1 cellular context compared by ENCODE assay signal in genomic region chr3:4723921-4724698, GRCh38.
A peak's percentile ranks its signal among the peaks of the same experiment; 100 is the strongest.
TF ChIP-seq lines count a peak whose summit lies in the region.

No MANE protein-coding gene starts in this region.

TF ChIP-seq in HepG2, 621 proteins besides CTCF, POLR2A, EP300 and RAD21 (continued from another document and continues in another):
- TF ChIP-seq, protein P1, sequence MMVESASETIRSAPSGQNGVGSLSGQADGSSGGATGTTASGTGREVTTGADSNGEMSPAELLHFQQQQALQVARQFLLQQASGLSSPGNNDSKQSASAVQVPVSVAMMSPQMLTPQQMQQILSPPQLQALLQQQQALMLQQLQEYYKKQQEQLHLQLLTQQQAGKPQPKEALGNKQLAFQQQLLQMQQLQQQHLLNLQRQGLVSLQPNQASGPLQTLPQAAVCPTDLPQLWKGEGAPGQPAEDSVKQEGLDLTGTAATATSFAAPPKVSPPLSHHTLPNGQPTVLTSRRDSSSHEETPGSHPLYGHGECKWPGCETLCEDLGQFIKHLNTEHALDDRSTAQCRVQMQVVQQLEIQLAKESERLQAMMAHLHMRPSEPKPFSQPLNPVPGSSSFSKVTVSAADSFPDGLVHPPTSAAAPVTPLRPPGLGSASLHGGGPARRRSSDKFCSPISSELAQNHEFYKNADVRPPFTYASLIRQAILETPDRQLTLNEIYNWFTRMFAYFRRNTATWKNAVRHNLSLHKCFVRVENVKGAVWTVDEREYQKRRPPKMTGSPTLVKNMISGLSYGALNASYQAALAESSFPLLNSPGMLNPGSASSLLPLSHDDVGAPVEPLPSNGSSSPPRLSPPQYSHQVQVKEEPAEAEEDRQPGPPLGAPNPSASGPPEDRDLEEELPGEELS (CRISPR knock-in tag; IDR thresholded peaks at IDR 0.05): peak; percentile 30; the same call in 1 of the 2 replicates
- TF ChIP-seq GTF3A (CRISPR knock-in tag; conservative IDR thresholded peaks at IDR 0.05): no peak
- no peak for TF ChIP-seq SOX6 (IDR thresholded peaks at IDR 0.05)
- peak; percentile 50; the same call in 1 of the 2 replicates for TF ChIP-seq SOX6 (CRISPR knock-in tag; IDR thresholded peaks at IDR 0.05)
- peak; percentile 34; the same call in 1 of the 2 replicates for TF ChIP-seq NCOA2 (CRISPR knock-in tag; IDR thresholded peaks at IDR 0.05)
- no peak for TF ChIP-seq ZNF337 (CRISPR knock-in tag; IDR thresholded peaks at IDR 0.05; ENCODE audit: borderline replicate concordance, low read depth)
- no peak for TF ChIP-seq DNMT1 (CRISPR knock-in tag; IDR thresholded peaks at IDR 0.05)
- peak; percentile 66; the same call in 1 of the 2 replicates for TF ChIP-seq ZSCAN21 (CRISPR knock-in tag; IDR thresholded peaks at IDR 0.05; ENCODE audit: borderline replicate concordance)
- no peak for TF ChIP-seq ZNF24 (IDR thresholded peaks at IDR 0.05)
- TF ChIP-seq ZNF142 (CRISPR knock-in tag; IDR thresholded peaks at IDR 0.05): no peak
- peak; percentile 64 for TF ChIP-seq NR2F6 (IDR thresholded peaks at IDR 0.05)
- TF ChIP-seq NR2F6 (CRISPR knock-in tag; IDR thresholded peaks at IDR 0.05): peak; percentile 90
- peak; percentile 27; the same call in 1 of the 2 replicates for TF ChIP-seq STAG1 (CRISPR knock-in tag; IDR thresholded peaks at IDR 0.05)
- no peak for TF ChIP-seq ZBTB7B (CRISPR knock-in tag; IDR thresholded peaks at IDR 0.05)
- no peak for TF ChIP-seq RFXAP (CRISPR knock-in tag; IDR thresholded peaks at IDR 0.05; ENCODE audit: borderline replicate concordance)
- TF ChIP-seq ZFP1 (CRISPR knock-in tag; IDR thresholded peaks at IDR 0.05): no peak
- TF ChIP-seq ZNF607 (CRISPR knock-in tag; IDR thresholded peaks at IDR 0.05; ENCODE audit: borderline replicate concordance): no peak
- TF ChIP-seq ZKSCAN1 (IDR thresholded peaks at IDR 0.05; ENCODE audit: low read length): no peak
- TF ChIP-seq NONO (IDR thresholded peaks at IDR 0.05): no peak
- TF ChIP-seq NONO (CRISPR knock-in tag; conservative IDR thresholded peaks at IDR 0.05): no peak
- peak; percentile 81 for TF ChIP-seq MED1 (CRISPR knock-in tag; IDR thresholded peaks at IDR 0.05)
- no peak for TF ChIP-seq TMF1 (CRISPR knock-in tag; IDR thresholded peaks at IDR 0.05; ENCODE audit: low read depth)
- TF ChIP-seq RARG (CRISPR knock-in tag; IDR thresholded peaks at IDR 0.05; ENCODE audit: low read depth): no peak
- TF ChIP-seq XBP1 (CRISPR knock-in tag; IDR thresholded peaks at IDR 0.05): no peak
- TF ChIP-seq GATAD1 (CRISPR knock-in tag; IDR thresholded peaks at IDR 0.05): no peak
- TF ChIP-seq GRHL1 (CRISPR knock-in tag; conservative IDR thresholded peaks at IDR 0.05): no peak
- no peak for TF ChIP-seq CBFB (CRISPR knock-in tag; IDR thresholded peaks at IDR 0.05)
- TF ChIP-seq POGZ (CRISPR knock-in tag; IDR thresholded peaks at IDR 0.05): peak; percentile 57
- TF ChIP-seq, protein P2, sequence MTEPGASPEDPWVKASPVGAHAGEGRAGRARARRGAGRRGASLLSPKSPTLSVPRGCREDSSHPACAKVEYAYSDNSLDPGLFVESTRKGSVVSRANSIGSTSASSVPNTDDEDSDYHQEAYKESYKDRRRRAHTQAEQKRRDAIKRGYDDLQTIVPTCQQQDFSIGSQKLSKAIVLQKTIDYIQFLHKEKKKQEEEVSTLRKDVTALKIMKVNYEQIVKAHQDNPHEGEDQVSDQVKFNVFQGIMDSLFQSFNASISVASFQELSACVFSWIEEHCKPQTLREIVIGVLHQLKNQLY (CRISPR knock-in tag; IDR thresholded peaks at IDR 0.05): peak; percentile 87
- TF ChIP-seq CHCHD3 (CRISPR knock-in tag; IDR thresholded peaks at IDR 0.05): no peak
- no peak for TF ChIP-seq HMGA1 (CRISPR knock-in tag; conservative IDR thresholded peaks at IDR 0.05)
- TF ChIP-seq ATRX (CRISPR knock-in tag; IDR thresholded peaks at IDR 0.05; ENCODE audit: borderline replicate concordance): no peak
- TF ChIP-seq ZSCAN20 (CRISPR knock-in tag; IDR thresholded peaks at IDR 0.05; ENCODE audit: borderline replicate concordance): no peak
- no peak for TF ChIP-seq HCFC1 (IDR thresholded peaks at IDR 0.05; ENCODE audit: low read depth, low read length)
- TF ChIP-seq, protein P3, sequence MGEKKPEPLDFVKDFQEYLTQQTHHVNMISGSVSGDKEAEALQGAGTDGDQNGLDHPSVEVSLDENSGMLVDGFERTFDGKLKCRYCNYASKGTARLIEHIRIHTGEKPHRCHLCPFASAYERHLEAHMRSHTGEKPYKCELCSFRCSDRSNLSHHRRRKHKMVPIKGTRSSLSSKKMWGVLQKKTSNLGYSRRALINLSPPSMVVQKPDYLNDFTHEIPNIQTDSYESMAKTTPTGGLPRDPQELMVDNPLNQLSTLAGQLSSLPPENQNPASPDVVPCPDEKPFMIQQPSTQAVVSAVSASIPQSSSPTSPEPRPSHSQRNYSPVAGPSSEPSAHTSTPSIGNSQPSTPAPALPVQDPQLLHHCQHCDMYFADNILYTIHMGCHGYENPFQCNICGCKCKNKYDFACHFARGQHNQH (CRISPR knock-in tag; IDR thresholded peaks at IDR 0.05): 0 out of 2 replicates have a peak, but pooled peaks have one; percentile 26
- no peak for TF ChIP-seq ZNF274 (CRISPR knock-in tag; IDR thresholded peaks at IDR 0.05)
- TF ChIP-seq KLF13 (CRISPR knock-in tag; IDR thresholded peaks at IDR 0.05): no peak
- TF ChIP-seq FOXK1 (CRISPR knock-in tag; IDR thresholded peaks at IDR 0.05; ENCODE audit: borderline replicate concordance, low read depth): peak; percentile 39; the same call in 1 of the 2 replicates
- TF ChIP-seq KDM5B (CRISPR knock-in tag; IDR thresholded peaks at IDR 0.05; ENCODE audit: borderline replicate concordance): peak; percentile 55; the same call in 1 of the 2 replicates
- TF ChIP-seq SIX4 (CRISPR knock-in tag; IDR thresholded peaks at IDR 0.05): no peak
- TF ChIP-seq, protein P4, sequence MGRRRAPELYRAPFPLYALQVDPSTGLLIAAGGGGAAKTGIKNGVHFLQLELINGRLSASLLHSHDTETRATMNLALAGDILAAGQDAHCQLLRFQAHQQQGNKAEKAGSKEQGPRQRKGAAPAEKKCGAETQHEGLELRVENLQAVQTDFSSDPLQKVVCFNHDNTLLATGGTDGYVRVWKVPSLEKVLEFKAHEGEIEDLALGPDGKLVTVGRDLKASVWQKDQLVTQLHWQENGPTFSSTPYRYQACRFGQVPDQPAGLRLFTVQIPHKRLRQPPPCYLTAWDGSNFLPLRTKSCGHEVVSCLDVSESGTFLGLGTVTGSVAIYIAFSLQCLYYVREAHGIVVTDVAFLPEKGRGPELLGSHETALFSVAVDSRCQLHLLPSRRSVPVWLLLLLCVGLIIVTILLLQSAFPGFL (CRISPR knock-in tag; IDR thresholded peaks at IDR 0.05): no peak
- TF ChIP-seq, protein P5, sequence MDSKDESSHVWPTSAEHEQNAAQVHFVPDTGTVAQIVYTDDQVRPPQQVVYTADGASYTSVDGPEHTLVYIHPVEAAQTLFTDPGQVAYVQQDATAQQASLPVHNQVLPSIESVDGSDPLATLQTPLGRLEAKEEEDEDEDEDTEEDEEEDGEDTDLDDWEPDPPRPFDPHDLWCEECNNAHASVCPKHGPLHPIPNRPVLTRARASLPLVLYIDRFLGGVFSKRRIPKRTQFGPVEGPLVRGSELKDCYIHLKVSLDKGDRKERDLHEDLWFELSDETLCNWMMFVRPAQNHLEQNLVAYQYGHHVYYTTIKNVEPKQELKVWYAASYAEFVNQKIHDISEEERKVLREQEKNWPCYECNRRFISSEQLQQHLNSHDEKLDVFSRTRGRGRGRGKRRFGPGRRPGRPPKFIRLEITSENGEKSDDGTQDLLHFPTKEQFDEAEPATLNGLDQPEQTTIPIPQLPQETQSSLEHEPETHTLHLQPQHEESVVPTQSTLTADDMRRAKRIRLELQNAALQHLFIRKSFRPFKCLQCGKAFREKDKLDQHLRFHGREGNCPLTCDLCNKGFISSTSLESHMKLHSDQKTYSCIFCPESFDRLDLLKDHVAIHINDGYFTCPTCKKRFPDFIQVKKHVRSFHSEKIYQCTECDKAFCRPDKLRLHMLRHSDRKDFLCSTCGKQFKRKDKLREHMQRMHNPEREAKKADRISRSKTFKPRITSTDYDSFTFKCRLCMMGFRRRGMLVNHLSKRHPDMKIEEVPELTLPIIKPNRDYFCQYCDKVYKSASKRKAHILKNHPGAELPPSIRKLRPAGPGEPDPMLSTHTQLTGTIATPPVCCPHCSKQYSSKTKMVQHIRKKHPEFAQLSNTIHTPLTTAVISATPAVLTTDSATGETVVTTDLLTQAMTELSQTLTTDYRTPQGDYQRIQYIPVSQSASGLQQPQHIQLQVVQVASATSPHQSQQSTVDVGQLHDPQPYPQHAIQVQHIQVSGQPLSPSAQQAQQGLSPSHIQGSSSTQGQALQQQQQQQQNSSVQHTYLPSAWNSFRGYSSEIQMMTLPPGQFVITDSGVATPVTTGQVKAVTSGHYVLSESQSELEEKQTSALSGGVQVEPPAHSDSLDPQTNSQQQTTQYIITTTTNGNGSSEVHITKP (CRISPR knock-in tag; IDR thresholded peaks at IDR 0.05; ENCODE audit: low read depth): no peak
- TF ChIP-seq ZNF331 (CRISPR knock-in tag; IDR thresholded peaks at IDR 0.05): no peak
- peak; percentile 70; the same call in 1 of the 2 replicates for TF ChIP-seq MEF2D (CRISPR knock-in tag; IDR thresholded peaks at IDR 0.05)
- peak; percentile 84; the same call in 1 of the 2 replicates for TF ChIP-seq ZBTB4 (CRISPR knock-in tag; IDR thresholded peaks at IDR 0.05; ENCODE audit: borderline replicate concordance)
